In genomic region chr2:2664989-2665833, GRCh38 we compare ENCODE assay signal across 3 cellular contexts.
TF ChIP-seq lines count a peak whose summit lies in the region.

No MANE protein-coding gene starts in this region.

TF ChIP-seq in IMR-90, 13 proteins besides CTCF, POLR2A, EP300 and RAD21:
- TF ChIP-seq USF2 (IDR thresholded peaks at IDR 0.05; ENCODE audit: low read depth, low read length), result 0 out of 2 replicates have a peak, but pooled peaks have one; percentile 4
- TF ChIP-seq SMC3 (IDR thresholded peaks at IDR 0.05; ENCODE audit: low read depth, low read length), result no peak
- TF ChIP-seq FOS (IDR thresholded peaks at IDR 0.05; ENCODE audit: low read depth, low read length), result peak; percentile 37; the same call in 1 of the 2 replicates

TF ChIP-seq in K562, 482 proteins besides CTCF, POLR2A, EP300 and RAD21:
- TF ChIP-seq RBM22 (IDR thresholded peaks at IDR 0.05; ENCODE audit: low read depth, low read length, poor library complexity, severe bottlenecking), result no peak
- 0 out of 2 replicates have a peak, but pooled peaks have one; percentile 21 for TF ChIP-seq FOSL1 (tag; conservative IDR thresholded peaks at IDR 0.05)

TF ChIP-seq in WTC11, 78 proteins besides CTCF, POLR2A, EP300 and RAD21:
- TF ChIP-seq ZNF219 (CRISPR knock-in tag; IDR thresholded peaks at IDR 0.05; ENCODE audit: borderline replicate concordance), result no peak
- no peak for TF ChIP-seq E2F5 (CRISPR knock-in tag; IDR thresholded peaks at IDR 0.05)
- no peak for TF ChIP-seq GABPB1 (CRISPR knock-in tag; IDR thresholded peaks at IDR 0.05)
- TF ChIP-seq HMGA2 (CRISPR knock-in tag; IDR thresholded peaks at IDR 0.05), result no peak
- TF ChIP-seq PRRX2 (CRISPR knock-in tag; IDR thresholded peaks at IDR 0.05), result no peak
- TF ChIP-seq AFF4 (CRISPR knock-in tag; IDR thresholded peaks at IDR 0.05; ENCODE audit: borderline replicate concordance), result no peak
- TF ChIP-seq ZNF263 (CRISPR knock-in tag; IDR thresholded peaks at IDR 0.05; ENCODE audit: low read depth), result no peak
